In the genomic region with DNA sequence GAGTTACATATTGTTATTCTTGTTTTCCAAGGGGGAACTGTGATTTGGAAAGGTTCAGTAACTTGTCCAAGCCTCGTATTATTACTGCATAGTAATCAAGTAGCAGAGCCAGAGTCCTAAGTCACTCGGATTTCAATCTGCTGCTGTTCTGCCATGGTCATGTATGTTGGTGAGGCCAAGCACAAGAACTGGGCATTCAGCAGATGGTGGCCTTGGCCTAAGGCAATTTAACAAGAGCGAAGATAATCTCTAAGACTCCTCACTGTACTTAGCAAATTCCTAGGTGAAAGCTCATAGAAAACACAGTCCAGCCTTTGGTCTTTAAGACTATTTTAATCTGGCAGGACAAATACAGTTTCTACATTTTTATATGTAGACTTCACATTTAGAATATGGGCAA, we compare ENCODE assay signal across 28 cellular contexts.
"Had no signal": no experiment of that assay in that cellular context is flagged by ENCODE, and none has a peak within 500 bp of the region (broad histone marks: within the 10 kb centered on the region; RNA-seq: fewer than 3 reads in every experiment).

No MANE protein-coding gene starts in this region.

- H3K4me3 Mint-ChIP-seq: activated B cell treated with CpG ODN at 0.5 μM for 24 hours; activated CD4-positive, alpha-beta T cell treated with anti-CD3 and anti-CD28 coated beads, Interleukin-2, amount 10 ng/mL, durations not matched to agents 24 days and 14 days; activated CD8-positive, alpha-beta memory T cell treated with anti-CD3 and anti-CD28 coated beads, Interleukin-2, amount 10 ng/mL, durations not matched to agents 7 days and 5 days; activated naive CD8-positive, alpha-beta T cell; activated T-cell treated with anti-CD3 and anti-CD28 coated beads, Interleukin-2, amount 50 U/mL, for 24 hours; activated T-helper 1 cell treated with anti-CD3 and anti-CD28 coated beads, Interleukin-12 subunit alpha, Interleukin-12 subunit beta, Interleukin-2, Interleukin-4 antibody, amounts not matched to agents 30 ng/mL and 10 ng/mL and 1 ng/mL, durations not matched to agents 14 hours and 24 hours and 36 hours; T-helper 1 cell treated with Interleukin-12 subunit alpha and Interleukin-12 subunit beta and Interleukin-4 antibody, amounts not matched to agents 30 μg/mL and 1 μg/mL, for 36 hours had no signal

- H3K27me3 ChIP-seq: brain microvascular endothelial cell, cardiac muscle cell, MG63, SJCRH30 had no signal

- H3K4me1 Mint-ChIP-seq: activated B cell treated with CpG ODN at 0.5 μM for 24 hours; activated CD4-positive, alpha-beta T cell treated with anti-CD3 and anti-CD28 coated beads, Interleukin-2, amount 10 ng/mL, durations not matched to agents 24 days and 14 days; activated CD8-positive, alpha-beta memory T cell treated with anti-CD3 and anti-CD28 coated beads, Interleukin-2, amount 10 ng/mL, durations not matched to agents 7 days and 5 days had no signal

- H3K27me3 Mint-ChIP-seq: activated B cell treated with CpG ODN at 0.5 μM for 24 hours; activated CD8-positive, alpha-beta memory T cell treated with anti-CD3 and anti-CD28 coated beads, Interleukin-2, amount 10 ng/mL, durations not matched to agents 7 days and 5 days; activated naive CD8-positive, alpha-beta T cell; activated T-cell treated with anti-CD3 and anti-CD28 coated beads, Interleukin-2, amount 50 U/mL, for 24 hours had no signal

- DNase-seq: activated B cell treated with CpG ODN at 0.5 μM for 24 hours; activated CD4-positive, alpha-beta T cell treated with anti-CD3 and anti-CD28 coated beads for 1 hour; activated CD4-positive, alpha-beta T cell treated with anti-CD3 and anti-CD28 coated beads, Interleukin-2, amount 10 ng/mL, durations not matched to agents 24 days and 14 days; activated CD4-positive, alpha-beta T cell treated with anti-CD3 and anti-CD28 coated beads, Interleukin-2, amount 50 U/mL, for 48 hours; activated CD8-positive, alpha-beta memory T cell treated with anti-CD3 and anti-CD28 coated beads, Interleukin-2, amount 10 ng/mL, durations not matched to agents 7 days and 5 days; activated effector memory CD4-positive, alpha-beta T cell treated with Interleukin-2 at 50 U/mL for 16 hours; activated naive CD4-positive, alpha-beta T cell treated with Interleukin-2 at 50 U/mL for 16 hours; activated T-cell treated with anti-CD3 and anti-CD28 coated beads, Interleukin-2, amount 50 U/mL, for 24 hours; brain microvascular endothelial cell; MG63; MV-4-11; NCI-H1105; NCI-H1436; NCI-H1694 treated with DMSO at 0.1 percent for 48 hours; NCI-H2081; NCI-H226; NCI-H748 treated with DMSO at 0.1 percent for 48 hours; RPMI8226; SW 1271; T-helper 9 cell had no signal

- ATAC-seq: activated CD8-positive, alpha-beta memory T cell treated with anti-CD3 and anti-CD28 coated beads, Interleukin-2, amount 10 ng/mL, durations not matched to agents 7 days and 5 days; Right ventricle myocardium inferior; SK-N-SH treated with all-trans-retinoic acid at 6 μM for 48 hours had no signal

- H3K9me3 ChIP-seq: MG63, SJCRH30 had no signal

- H3K36me3 Mint-ChIP-seq: activated CD8-positive, alpha-beta memory T cell treated with anti-CD3 and anti-CD28 coated beads, Interleukin-2, amount 10 ng/mL, durations not matched to agents 7 days and 5 days; activated naive CD8-positive, alpha-beta T cell had no signal

- H3K27ac ChIP-seq: brain microvascular endothelial cell, cardiac muscle cell, KMS-11, SJCRH30 had no signal

- H3K4me3 ChIP-seq: cardiac muscle cell, MG63, SJCRH30 had no signal

- H3K27ac Mint-ChIP-seq: activated B cell treated with CpG ODN at 0.5 μM for 24 hours; activated CD4-positive, alpha-beta T cell treated with anti-CD3 and anti-CD28 coated beads, Interleukin-2, amount 10 ng/mL, durations not matched to agents 24 days and 14 days; activated CD8-positive, alpha-beta memory T cell treated with anti-CD3 and anti-CD28 coated beads, Interleukin-2, amount 10 ng/mL, durations not matched to agents 7 days and 5 days; activated naive CD8-positive, alpha-beta T cell; activated T-cell treated with anti-CD3 and anti-CD28 coated beads, Interleukin-2, amount 50 U/mL, for 24 hours; activated T-helper 1 cell treated with anti-CD3 and anti-CD28 coated beads, Interleukin-12 subunit alpha, Interleukin-12 subunit beta, Interleukin-2, Interleukin-4 antibody, amounts not matched to agents 30 ng/mL and 10 ng/mL and 1 ng/mL, durations not matched to agents 14 hours and 24 hours and 36 hours; T-helper 1 cell treated with Interleukin-12 subunit alpha and Interleukin-12 subunit beta and Interleukin-4 antibody, amounts not matched to agents 30 μg/mL and 1 μg/mL, for 36 hours had no signal

- H3K36me3 ChIP-seq: brain microvascular endothelial cell, cardiac muscle cell, MG63, SJCRH30 had no signal
